In the genomic region with DNA sequence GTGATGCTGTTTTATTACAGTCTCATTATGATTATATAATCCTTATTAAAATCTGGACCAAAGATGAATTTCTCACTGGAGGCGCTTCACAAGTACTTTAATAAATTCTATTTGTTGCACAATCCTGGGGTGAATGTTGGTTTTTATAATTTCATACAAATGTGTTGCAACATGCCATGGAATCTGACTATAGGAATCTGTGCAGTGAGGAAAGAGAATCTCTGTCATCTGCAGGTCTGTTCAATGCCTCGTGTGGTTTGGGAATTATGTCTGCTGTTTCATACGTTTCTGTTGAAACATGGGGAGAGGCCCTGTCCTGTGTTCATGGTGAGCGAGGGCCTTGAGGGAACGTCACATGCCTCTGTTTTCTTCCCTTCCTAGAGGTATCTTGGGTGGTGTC, we compare ENCODE assay signal across 32 cellular contexts.
"Had no signal": no experiment of that assay in that cellular context is flagged by ENCODE, and none has a peak within 500 bp of the region (broad histone marks: within the 10 kb centered on the region; RNA-seq: fewer than 3 reads in every experiment).

No MANE protein-coding gene starts in this region.

- ATAC-seq: activated CD4-positive, CD25-positive, alpha-beta regulatory T cell treated with anti-CD3 and anti-CD28 coated beads, Interleukin-2, amount 50 U/mL, for 24 hours; gastrocnemius medialis; left colon; naive thymus-derived CD8-positive, alpha-beta T cell; pancreas; upper lobe of right lung had no signal

- H3K27me3 ChIP-seq: adrenal gland, ascending aorta, gastrocnemius medialis, pancreas, upper lobe of right lung had no signal

- H3K27ac ChIP-seq: adrenal gland, ascending aorta, esophagus squamous epithelium, gastrocnemius medialis, pancreas, prostate gland, sigmoid colon, suprapubic skin, tibial artery, upper lobe of right lung, VCaP had no signal

- H3K9me3 ChIP-seq: adrenal gland, ascending aorta, esophagus squamous epithelium, gastrocnemius medialis, pancreas, prostate gland, sigmoid colon, suprapubic skin, tibial artery, upper lobe of right lung had no signal

- H3K36me3 ChIP-seq: adrenal gland, ascending aorta, esophagus squamous epithelium, gastrocnemius medialis, pancreas, prostate gland, sigmoid colon, suprapubic skin, tibial artery, upper lobe of right lung had no signal

- FAIRE-seq: endothelial cell of umbilical vein, kidney, pancreas, TTC549 had no signal

- H3K4me3 ChIP-seq: adrenal gland, ascending aorta, esophagus squamous epithelium, gastrocnemius medialis, pancreas, prostate gland, sigmoid colon, smooth muscle cell, suprapubic skin, tibial artery, upper lobe of right lung had no signal

- H3K4me2 ChIP-seq: smooth muscle cell had no signal

- DNase-seq: activated CD4-positive, alpha-beta T cell treated with anti-CD3 and anti-CD28 coated beads for 48 hours; activated CD4-positive, alpha-beta T cell treated with anti-CD3 and anti-CD28 coated beads, Interleukin-2, amount 50 U/mL, for 48 hours; activated CD8-positive, alpha-beta memory T cell treated with anti-CD3 and anti-CD28 coated beads, Interleukin-2, amount 50 U/mL, for 4 hours; activated effector memory CD4-positive, alpha-beta T cell treated with anti-CD3 and anti-CD28 coated beads, Interleukin-2, amount 50 U/mL, for 16 hours; activated naive CD4-positive, alpha-beta T cell treated with anti-CD3 and anti-CD28 coated beads for 36 hours; activated naive CD8-positive, alpha-beta T cell treated with anti-CD3 and anti-CD28 coated beads for 36 hours; activated T-cell treated with anti-CD3 and anti-CD28 coated beads, Interleukin-2, amount 50 U/mL, for 1 hour; adrenal gland; caudate nucleus; esophagus squamous epithelium; gastrocnemius medialis; glutamatergic neuron; left colon; naive thymus-derived CD8-positive, alpha-beta T cell; nucleus accumbens; pancreas; sigmoid colon; stimulated activated CD4-positive, alpha-beta T cell treated with anti-CD3 and anti-CD28 coated beads, Interleukin-15, amount 100 ng/mL, for 24 hours; stimulated activated CD4-positive, alpha-beta T cell treated with anti-CD3 and anti-CD28 coated beads, Interleukin-2, amount 100 ng/mL, for 24 hours; stimulated activated naive CD4-positive, alpha-beta T cell; T-helper 9 cell; tibial artery; upper lobe of right lung had no signal

- H3K4me1 ChIP-seq: adrenal gland, ascending aorta, esophagus squamous epithelium, gastrocnemius medialis, pancreas, prostate gland, sigmoid colon, suprapubic skin, tibial artery, upper lobe of right lung had no signal
